ENCODE assay signal across 8 cellular contexts in genomic region chr2:234497592-234498023, GRCh38. TPM values are rescaled to one million over a fixed set of nuclear protein-coding genes. Genes with fewer than 3 reads are reported as not detected.
A peak's percentile ranks its signal among the peaks of the same experiment; 100 is the strongest.
DNase-seq lines count a peak whose midpoint lies in the region; ATAC-seq lines count a peak whose summit lies in the region.

No MANE protein-coding gene starts in this region.

- H3K4me3 Mint-ChIP-seq in activated CD4-positive, alpha-beta memory T cell treated with anti-CD3 and anti-CD28 coated beads, Interleukin-2, amount 10 ng/mL, durations not matched to agents 7 days and 5 days: peak overlapping the region; percentile 73

- CTCF ChIA-PET in activated CD4-positive, alpha-beta memory T cell treated with anti-CD3 and anti-CD28 coated beads, Interleukin-2, amount 10 ng/mL, durations not matched to agents 7 days and 5 days (lab: Charles Lee): interaction anchor here (0.8 to 7.5 kb wide), 17 partner anchors 14 to 640 kb away, joined by 3 to 103 read pairs (median 6); no protein-coding TSS in a partner anchor

- H3K4me1 Mint-ChIP-seq in activated CD4-positive, alpha-beta memory T cell treated with anti-CD3 and anti-CD28 coated beads, Interleukin-2, amount 10 ng/mL, durations not matched to agents 7 days and 5 days: peaks cover 31% of the 10 kb centered on the region

- H3K36me3 ChIP-seq in HAP-1 (replicated peaks): peaks cover 6% of the 10 kb centered on the region; the same call in 1 of the 2 replicates
- no peaks in the 10 kb centered on the region for H3K36me3 ChIP-seq in skeletal muscle tissue (ENCODE audit: control insufficient read depth in 3 of 3, insufficient read depth in 3 of 3, low read length in 3 of 3)

- H3K4me3 ChIP-seq in HAP-1 (peak overlapping the region; percentile 31), right cardiac atrium (ENCODE audit: low read length) (peak overlapping the region; percentile 61), skeletal muscle tissue (ENCODE audit: low read length in 3 of 3) (peak overlapping the region in 1 of 3 donors; percentile 46)

- DNase-seq in HAP-1 (ENCODE audit: low spot score in 2 of 2) (no peak), right cardiac atrium (peak in 2 of 3 donors; percentile 22 to 54), GF-D8 (lab: John Stamatoyannopoulos, UW) (no peak), islet precursor cell (no peak)
- DNase-seq in activated CD4-positive, alpha-beta memory T cell treated with anti-CD3 and anti-CD28 coated beads, Interleukin-2, amount 10 ng/mL, durations not matched to agents 7 days and 5 days: no peak

- H3K9me3 ChIP-seq in HAP-1: no peaks in the 10 kb centered on the region
- no peaks in the 10 kb centered on the region for H3K9me3 ChIP-seq in right cardiac atrium (ENCODE audit: control insufficient read depth, low read length)
- no peaks in the 10 kb centered on the region for H3K9me3 ChIP-seq in skeletal muscle tissue (ENCODE audit: control insufficient read depth in 3 of 3, low read length in 3 of 3)

- in situ Hi-C loops in HAP-1 (cut with MboI; ENCODE audit: low sequenced_read_pairs): loop anchor here (5.0 kb wide), 2 partner anchors 210 to 360 kb away; no protein-coding TSS in a partner anchor

- H3K9me3 Mint-ChIP-seq in activated CD4-positive, alpha-beta memory T cell treated with anti-CD3 and anti-CD28 coated beads, Interleukin-2, amount 10 ng/mL, durations not matched to agents 7 days and 5 days: no peaks in the 10 kb centered on the region

- POLR2A ChIA-PET in activated CD4-positive, alpha-beta memory T cell treated with anti-CD3 and anti-CD28 coated beads, Interleukin-2, amount 10 ng/mL, durations not matched to agents 7 days and 5 days (lab: Charles Lee): interaction anchor here (0.6 to 7.7 kb wide), 56 partner anchors 9 to 932 kb away, joined by 3 to 572 read pairs (median 5); partner anchors contain the start of gene HJURP

- peak overlapping the region; percentile 79 for H3K27ac Mint-ChIP-seq in activated CD4-positive, alpha-beta memory T cell treated with anti-CD3 and anti-CD28 coated beads, Interleukin-2, amount 10 ng/mL, durations not matched to agents 7 days and 5 days

- H3K27me3 ChIP-seq in HAP-1 (ENCODE audit: low read depth) (no peaks in the 10 kb centered on the region), right cardiac atrium (ENCODE audit: control insufficient read depth, insufficient read depth) (no peaks in the 10 kb centered on the region), skeletal muscle tissue (ENCODE audit: control insufficient read depth in 3 of 3, insufficient read depth in 3 of 3, low read length in 3 of 3) (peaks cover 6 to 9% (median 8%) of the 10 kb centered on the region in 3 donors)

- peaks cover 9% of the 10 kb centered on the region for H3K4me1 ChIP-seq in HAP-1
- H3K4me1 ChIP-seq in right cardiac atrium (ENCODE audit: control insufficient read depth, insufficient read depth, low read length): peaks cover 6% of the 10 kb centered on the region
- H3K4me1 ChIP-seq in skeletal muscle tissue (ENCODE audit: control insufficient read depth in 3 of 3, insufficient read depth in 3 of 3, low read length in 3 of 3): peaks cover 14 to 17% (median 15%) of the 10 kb centered on the region in 3 donors

- peaks cover 50% of the 10 kb centered on the region for H3K36me3 Mint-ChIP-seq in activated CD4-positive, alpha-beta memory T cell treated with anti-CD3 and anti-CD28 coated beads, Interleukin-2, amount 10 ng/mL, durations not matched to agents 7 days and 5 days (ENCODE audit: low read depth)

- H3K27me3 Mint-ChIP-seq in activated CD4-positive, alpha-beta memory T cell treated with anti-CD3 and anti-CD28 coated beads, Interleukin-2, amount 10 ng/mL, durations not matched to agents 7 days and 5 days: no peaks in the 10 kb centered on the region

- WGBS in right cardiac atrium: 52% methylated on average over 33 of the region's 33 CpGs

- ATAC-seq in right cardiac atrium (no peak), GM18870 (IDR thresholded peaks at IDR 0.05; ENCODE audit: unreplicated experiment) (no peak), GM18873 (IDR thresholded peaks at IDR 0.05; ENCODE audit: low FRiP score, unreplicated experiment) (no peak)

- H3K27ac ChIP-seq in right cardiac atrium (ENCODE audit: low read length): peak overlapping the region; percentile 49
- H3K27ac ChIP-seq in skeletal muscle tissue (ENCODE audit: low read depth, low read length): peak overlapping the region; percentile 54

- intact Hi-C loops in right cardiac atrium (cut with DNase I): loop anchor here (5.0 to 10.0 kb wide), 2 partner anchors 210 to 213 kb away; no protein-coding TSS in a partner anchor

- H3K9ac ChIP-seq in skeletal muscle tissue (ENCODE audit: low read depth in 1 of 3, low read length in 3 of 3): peak overlapping the region in 1 of 3 donors; percentile 53

RNA-seq across cellular contexts. Expression of gene ARL4C, which starts 0.7 kb away (rescaled TPM):
- 100 to 1,000 TPM; 445 to 449 TPM for total RNA-seq in activated CD4-positive, alpha-beta memory T cell treated with anti-CD3 and anti-CD28 coated beads, Interleukin-2, amount 10 ng/mL, durations not matched to agents 7 days and 5 days
- total RNA-seq in right cardiac atrium (1 to 10 TPM; 2.3 to 5.8 (median 4.4) TPM), skeletal muscle tissue (2.6 TPM)
- polyA plus RNA-seq in right cardiac atrium: 1.2 TPM

Comparison
In these comparisons a context has a peak if more than half of its experiments do, and no peak if none do; other contexts are left out.
1. DNase-seq: peak in right cardiac atrium (2 of 3); none in HAP-1 (0 of 2), activated CD4-positive, alpha-beta memory T cell treated with anti-CD3 and anti-CD28 coated beads, Interleukin-2, amount 10 ng/mL, durations not matched to agents 7 days and 5 days (single experiment), GF-D8 (single experiment) and islet precursor cell (single experiment).
2. RNA of gene ARL4C, which starts 0.7 kb away (total RNA-seq): 445 to 449 TPM in activated CD4-positive, alpha-beta memory T cell treated with anti-CD3 and anti-CD28 coated beads, Interleukin-2, amount 10 ng/mL, durations not matched to agents 7 days and 5 days; 2.3 to 5.8 TPM in right cardiac atrium and 2.6 TPM in skeletal muscle tissue (single experiment); every median in the first group is over 10 times any median in the second.